ENCODE assay signal across 8 cellular contexts in the genomic region with DNA sequence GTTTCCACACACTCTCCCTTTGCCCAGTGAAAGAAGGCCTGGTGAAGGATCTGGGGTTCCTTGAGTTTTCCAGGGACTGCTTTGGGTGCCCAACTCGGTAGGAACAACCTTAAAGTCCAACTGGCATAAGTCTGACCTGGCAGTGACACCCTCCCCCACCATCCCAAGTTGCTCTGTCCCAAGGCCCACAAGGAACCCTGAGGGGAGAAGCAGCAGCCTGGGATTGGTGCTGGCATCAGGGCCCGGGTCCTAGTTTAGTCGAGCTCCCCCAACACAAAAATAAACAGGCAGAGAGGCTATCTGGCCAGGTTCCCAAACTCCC. TPM values are rescaled to one million over a fixed set of nuclear protein-coding genes. Genes with fewer than 3 reads are reported as not detected.
DNase-seq lines count a peak whose midpoint lies in the region; ATAC-seq and TF ChIP-seq lines count a peak whose summit lies in the region.

No MANE protein-coding gene starts in this region.

- TF ChIP-seq EP300 in esophagus muscularis mucosa (IDR thresholded peaks at IDR 0.05), result no peak

- H3K9me3 ChIP-seq in Peyer's patch, result no peaks in the 10 kb centered on the region
- no peaks in the 10 kb centered on the region for H3K9me3 ChIP-seq in esophagus muscularis mucosa
- no peaks in the 10 kb centered on the region for H3K9me3 ChIP-seq in prostate gland

- no peak for ATAC-seq in HG02938 (IDR thresholded peaks at IDR 0.05; ENCODE audit: unreplicated experiment)
- no peak for ATAC-seq in HG03045 (IDR thresholded peaks at IDR 0.05; ENCODE audit: unreplicated experiment)

- WGBS in esophagus muscularis mucosa, result 0% methylated on average over 2 of the region's 3 CpGs
- 0% methylated on average over 3 of the region's 3 CpGs for WGBS in prostate gland

- TF ChIP-seq CTCF in Peyer's patch (IDR thresholded peaks at IDR 0.05), result no peak
- no peak for TF ChIP-seq CTCF in esophagus muscularis mucosa (IDR thresholded peaks at IDR 0.05)
- no peak for TF ChIP-seq CTCF in prostate gland (IDR thresholded peaks at IDR 0.05)
- no peak for TF ChIP-seq CTCF in GM10266 (IDR thresholded peaks at IDR 0.05; ENCODE audit: control insufficient read depth, insufficient read depth, low read depth, missing control alignments)

- H3K36me3 ChIP-seq in Peyer's patch, result peaks cover 0 to 11% (median 0%) of the 10 kb centered on the region in 3 donors
- H3K36me3 ChIP-seq in esophagus muscularis mucosa, result peaks cover 7 to 13% (median 12%) of the 10 kb centered on the region in 4 donors
- peaks cover 0 to 1% of the 10 kb centered on the region in 2 donors for H3K36me3 ChIP-seq in prostate gland

- DNase-seq in EL, result peak; percentile 9
- DNase-seq in Peyer's patch, result no peak
- no peak for DNase-seq in esophagus muscularis mucosa (ENCODE audit: extremely low spot score)
- no peak for DNase-seq in prostate gland (ENCODE audit: low spot score)
- DNase-seq in COLO668 (lab: John Stamatoyannopoulos, UW; ENCODE audit: unreplicated experiment), result no peak
- no peak for DNase-seq in GM10266 (ENCODE audit: extremely low spot score)

- H3K27me3 ChIP-seq in Peyer's patch (no peaks in the 10 kb centered on the region), esophagus muscularis mucosa (no peaks in the 10 kb centered on the region), prostate gland (replicated peaks; ENCODE audit: insufficient read depth) (no peaks in the 10 kb centered on the region)

- H3K4me3 ChIP-seq in Peyer's patch, result peak overlapping the region; percentile 93 to 100 (median 96)
- peak overlapping the region; percentile 77 to 100 (median 98) for H3K4me3 ChIP-seq in esophagus muscularis mucosa
- H3K4me3 ChIP-seq in prostate gland, result peak overlapping the region; percentile 78 to 88

- peaks cover 0 to 44% (median 25%) of the 10 kb centered on the region in 4 donors for H3K4me1 ChIP-seq in Peyer's patch
- peaks cover 42 to 68% (median 58%) of the 10 kb centered on the region in 4 donors for H3K4me1 ChIP-seq in esophagus muscularis mucosa
- peaks cover 29% of the 10 kb centered on the region for H3K4me1 ChIP-seq in prostate gland (replicated peaks)

- H3K27ac ChIP-seq in Peyer's patch (peak overlapping the region; percentile 91 to 98 (median 94)), esophagus muscularis mucosa (replicated peaks in 1 of 4) (peak overlapping the region; percentile 96 to 98 (median 96)), prostate gland (peak overlapping the region; percentile 96 to 97)

- TF ChIP-seq POLR2A in Peyer's patch (IDR thresholded peaks at IDR 0.05) (no peak), esophagus muscularis mucosa (IDR thresholded peaks at IDR 0.05; ENCODE audit: low read depth) (no peak), prostate gland (IDR thresholded peaks at IDR 0.05) (no peak)

- intact Hi-C loops in esophagus muscularis mucosa (cut with DNase I) (no loop called here), prostate gland (cut with DNase I) (no loop called here)

RNA-seq across cellular contexts. Expression of a gene that starts 1.6 kb away (rescaled TPM):
- total RNA-seq in Peyer's patch (100 to 1,000 TPM; 126 to 161 (median 146) TPM), esophagus muscularis mucosa (10 to 100 TPM; 47.2 to 85.2 (median 76.2) TPM), prostate gland (10 to 100 TPM; 82.7 to 99.7 TPM)

RNA-seq across cellular contexts. Expression of a gene that starts 10.8 kb away (rescaled TPM):
- total RNA-seq in Peyer's patch, result not detected
- under 1 TPM in 2 of 4 donors, not detected in 2; 0.40 to 0.97 TPM for total RNA-seq in esophagus muscularis mucosa
- total RNA-seq in prostate gland, result 1 to 10 TPM; 1.1 to 2.3 TPM

RNA-seq across cellular contexts. Expression of a gene that starts 35.6 kb away (rescaled TPM):
- total RNA-seq in Peyer's patch (1 to 10 TPM in 1 of 4 donors, under 1 TPM in 1, not detected in 2; 0.19 to 2.5 TPM), esophagus muscularis mucosa (1 to 10 TPM in 3 of 4 donors, under 1 TPM in 1; 0.66 to 3.0 (median 1.9) TPM), prostate gland (100 to 1,000 TPM in 1 of 2 donors, under 1 TPM in 1; 0.18 to 114 TPM)

RNA-seq across cellular contexts. Expression of a gene that starts 40.4 kb away (rescaled TPM):
- total RNA-seq in Peyer's patch (10 to 100 TPM; 34.1 to 42.2 (median 37.9) TPM), esophagus muscularis mucosa (10 to 100 TPM; 52.0 to 70.6 (median 64.3) TPM), prostate gland (10 to 100 TPM; 53.9 to 55.4 TPM)

RNA-seq across cellular contexts. Expression of a gene that starts 51.6 kb away (rescaled TPM):
- total RNA-seq in Peyer's patch (10 to 100 TPM; 34.7 to 93.7 (median 84.7) TPM), esophagus muscularis mucosa (10 to 100 TPM; 24.7 to 54.0 (median 34.3) TPM), prostate gland (100 to 1,000 TPM in 1 of 2 donors, 10 to 100 TPM in 1; 25.2 to 143 TPM)
